In genomic region chr18:77072566-77072965, GRCh38 we compare ENCODE assay signal across 2 cellular contexts.
TF ChIP-seq lines count a peak whose summit lies in the region.

No MANE protein-coding gene starts in this region.

TF ChIP-seq in SK-N-SH, 30 proteins besides CTCF, POLR2A, EP300 and RAD21 (continued from another document):
- no peak for TF ChIP-seq REST (IDR thresholded peaks at IDR 0.05; ENCODE audit: low read depth, low read length)
- TF ChIP-seq TCF12 (IDR thresholded peaks at IDR 0.05) = no peak
- no peak for TF ChIP-seq MAX (IDR thresholded peaks at IDR 0.05; ENCODE audit: low read depth)
- no peak for TF ChIP-seq TEAD4 (IDR thresholded peaks at IDR 0.05; ENCODE audit: borderline replicate concordance, insufficient read depth)
- no peak for TF ChIP-seq PBX3 (IDR thresholded peaks at IDR 0.05)
- no peak for TF ChIP-seq NRF1 (IDR thresholded peaks at IDR 0.05; ENCODE audit: low read depth, low read length)
- no peak for TF ChIP-seq FOXJ3 (CRISPR knock-in tag; IDR thresholded peaks at IDR 0.05)
- no peak for TF ChIP-seq TAF1 (IDR thresholded peaks at IDR 0.05; ENCODE audit: borderline replicate concordance, low read depth, low read length)
- no peak for TF ChIP-seq POLR2AphosphoS5 (IDR thresholded peaks at IDR 0.05; ENCODE audit: low read depth, low read length)
TF ChIP-seq in SK-N-SH: peak in this region for 0.

TF ChIP-seq in SK-N-SH treated with all-trans-retinoic acid at 6 μM for 48 hours, 23 proteins besides CTCF, POLR2A, EP300 and RAD21 (continued from another document):
- TF ChIP-seq TSHZ2 (CRISPR knock-in tag; IDR thresholded peaks at IDR 0.05) = no peak
